Comparison of ENCODE assay signal across 24 cellular contexts in the genomic region with DNA sequence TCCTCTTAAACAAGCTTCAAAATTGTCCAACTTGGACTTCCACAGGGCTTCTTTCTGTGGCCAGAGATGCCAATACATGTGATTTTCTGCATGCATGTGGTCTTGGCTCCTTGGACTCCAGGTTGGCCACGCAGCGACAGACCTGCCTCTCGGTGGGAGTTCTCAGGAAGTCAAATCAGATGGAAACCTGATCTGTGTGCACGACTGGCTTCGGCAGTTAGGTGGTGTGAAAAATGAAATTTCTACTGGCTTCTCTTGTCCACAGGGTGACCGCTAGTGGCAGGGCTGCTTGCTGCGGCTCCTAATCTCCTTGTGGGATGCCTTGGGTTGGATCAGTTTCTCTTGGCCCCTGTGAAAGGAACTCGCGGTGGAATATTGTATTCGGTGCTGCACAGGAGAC. TPM values are rescaled to one million over a fixed set of nuclear protein-coding genes. Genes with fewer than 3 reads are reported as not detected.
"Had no signal": no experiment of that assay in that cellular context is flagged by ENCODE, and none has a peak within 500 bp of the region (broad histone marks: within the 10 kb centered on the region; RNA-seq: fewer than 3 reads in every experiment).

No MANE protein-coding gene starts in this region.

- H3K27me3 ChIP-seq: ascending aorta, brain microvascular endothelial cell, neutrophil, pancreas had no signal

- H3K4me1 Mint-ChIP-seq: activated CD4-positive, alpha-beta memory T cell treated with anti-CD3 and anti-CD28 coated beads, Interleukin-2, amount 10 ng/mL, durations not matched to agents 7 days and 5 days; activated naive CD4-positive, alpha-beta T cell treated with anti-CD3 and anti-CD28 coated beads, Interleukin-2, amount 50 U/mL, for 24 hours; memory B cell; nephron had no signal

- DNase-seq: activated CD4-positive, alpha-beta memory T cell treated with anti-CD3 and anti-CD28 coated beads, Interleukin-2, amount 10 ng/mL, durations not matched to agents 7 days and 5 days; activated CD4-positive, alpha-beta T cell treated with anti-CD3 and anti-CD28 coated beads for 48 hours; activated gamma-delta T cell; brain microvascular endothelial cell; central memory CD4-positive, alpha-beta T cell; cortex of kidney; effector CD4-positive, alpha-beta T cell; foreskin melanocyte; hippocampal formation; pancreas; psoas muscle; right cardiac atrium; stimulated activated CD4-positive, alpha-beta T cell treated with anti-CD3 and anti-CD28 coated beads, Interleukin-12 subunit alpha, Interleukin-12 subunit beta, amount 100 ng/mL, for 4 hours; stimulated activated CD4-positive, alpha-beta T cell treated with anti-CD3 and anti-CD28 coated beads, Interleukin-4, amount 100 ng/mL, for 4 hours; T1000; trophoblast cell had no signal

- H3K4me3 ChIP-seq: ascending aorta, pancreas, psoas muscle had no signal

- H3K27me3 Mint-ChIP-seq: activated CD4-positive, alpha-beta memory T cell treated with anti-CD3 and anti-CD28 coated beads, Interleukin-2, amount 10 ng/mL, durations not matched to agents 7 days and 5 days had no signal

- H3K4me1 ChIP-seq: ascending aorta, pancreas, psoas muscle had no signal

- H3K27ac ChIP-seq: ascending aorta, brain microvascular endothelial cell, neutrophil, pancreas, psoas muscle had no signal

- H3K9me3 ChIP-seq: neutrophil had no signal

- ATAC-seq: pancreas, psoas muscle, right cardiac atrium had no signal

- H3K4me3 Mint-ChIP-seq: activated CD4-positive, alpha-beta memory T cell treated with anti-CD3 and anti-CD28 coated beads, Interleukin-2, amount 10 ng/mL, durations not matched to agents 7 days and 5 days; activated naive CD4-positive, alpha-beta T cell treated with anti-CD3 and anti-CD28 coated beads, Interleukin-2, amount 50 U/mL, for 24 hours; activated T-helper 1 cell treated with anti-CD3 and anti-CD28 coated beads, Interleukin-12 subunit alpha, Interleukin-12 subunit beta, Interleukin-2, Interleukin-4 antibody, amounts not matched to agents 30 ng/mL and 10 ng/mL and 1 ng/mL, durations not matched to agents 14 hours and 24 hours and 36 hours; memory B cell; nephron; stimulated activated naive CD8-positive, alpha-beta T cell treated with anti-CD3 and anti-CD28 coated beads, Interleukin-15, Interleukin-2, amounts not matched to agents 100 ng/mL and 50 ng/mL, for 24 hours; T-helper 1 cell treated with Interleukin-12 subunit alpha and Interleukin-12 subunit beta and Interleukin-4 antibody, amounts not matched to agents 30 μg/mL and 1 μg/mL, for 36 hours had no signal

- H3K36me3 ChIP-seq: ascending aorta, brain microvascular endothelial cell, neutrophil, pancreas had no signal

- H3K27ac Mint-ChIP-seq: activated CD4-positive, alpha-beta memory T cell treated with anti-CD3 and anti-CD28 coated beads, Interleukin-2, amount 10 ng/mL, durations not matched to agents 7 days and 5 days; activated T-helper 1 cell treated with anti-CD3 and anti-CD28 coated beads, Interleukin-12 subunit alpha, Interleukin-12 subunit beta, Interleukin-2, Interleukin-4 antibody, amounts not matched to agents 30 ng/mL and 10 ng/mL and 1 ng/mL, durations not matched to agents 14 hours and 24 hours and 36 hours; memory B cell; nephron; stimulated activated naive CD8-positive, alpha-beta T cell treated with anti-CD3 and anti-CD28 coated beads, Interleukin-15, Interleukin-2, amounts not matched to agents 100 ng/mL and 50 ng/mL, for 24 hours; T-helper 1 cell treated with Interleukin-12 subunit alpha and Interleukin-12 subunit beta and Interleukin-4 antibody, amounts not matched to agents 30 μg/mL and 1 μg/mL, for 36 hours had no signal

RNA-seq across cellular contexts. Expression of a gene that starts 57.3 kb away (rescaled TPM):
- total RNA-seq: activated CD4-positive, alpha-beta memory T cell treated with anti-CD3 and anti-CD28 coated beads, Interleukin-2, amount 10 ng/mL, durations not matched to agents 7 days and 5 days; activated T-helper 1 cell treated with anti-CD3 and anti-CD28 coated beads, Interleukin-12 subunit alpha, Interleukin-12 subunit beta, Interleukin-2, Interleukin-4 antibody, amounts not matched to agents 30 ng/mL and 10 ng/mL and 1 ng/mL, durations not matched to agents 14 hours and 24 hours and 36 hours; ascending aorta had no signal
